In the genomic region with DNA sequence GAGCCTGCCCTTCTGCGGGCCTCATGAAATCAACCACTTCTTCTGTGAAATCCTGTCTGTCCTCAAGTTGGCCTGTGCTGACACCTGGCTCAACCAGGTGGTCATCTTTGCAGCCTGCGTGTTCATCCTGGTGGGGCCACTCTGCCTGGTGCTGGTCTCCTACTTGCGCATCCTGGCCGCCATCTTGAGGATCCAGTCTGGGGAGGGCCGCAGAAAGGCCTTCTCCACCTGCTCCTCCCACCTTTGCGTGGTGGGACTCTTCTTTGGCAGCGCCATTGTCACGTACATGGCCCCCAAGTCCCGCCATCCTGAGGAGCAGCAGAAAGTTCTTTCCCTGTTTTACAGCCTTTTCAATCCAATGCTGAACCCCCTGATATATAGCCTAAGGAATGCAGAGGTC, we compare ENCODE assay signal across 11 cellular contexts. TPM values are rescaled to one million over a fixed set of nuclear protein-coding genes. Genes with fewer than 3 reads are reported as not detected.
"Had no signal": no experiment of that assay in that cellular context is flagged by ENCODE, and none has a peak within 500 bp of the region (broad histone marks: within the 10 kb centered on the region; RNA-seq: fewer than 3 reads in every experiment).

No MANE protein-coding gene starts in this region.

RNA-seq across cellular contexts. Expression of a gene that starts 6.6 kb away (rescaled TPM):
- total RNA-seq: OCI-LY7, PC-3, PC-9, Peyer's patch, Right ventricle myocardium inferior, Right ventricle myocardium superior, RPMI7951, SJCRH30, SJSA1, SK-MEL-5 had no signal
- polyA plus RNA-seq: SK-N-SH had no signal

RNA-seq across cellular contexts. Expression of a gene that starts 20.2 kb away (rescaled TPM):
- total RNA-seq: OCI-LY7, PC-3, PC-9, Peyer's patch, Right ventricle myocardium inferior, Right ventricle myocardium superior, RPMI7951, SJCRH30, SJSA1, SK-MEL-5 had no signal
- polyA plus RNA-seq: SK-N-SH had no signal

RNA-seq across cellular contexts. Expression of a gene that starts 43.5 kb away (rescaled TPM):
- total RNA-seq: OCI-LY7, PC-3, PC-9, Peyer's patch, Right ventricle myocardium inferior, Right ventricle myocardium superior, RPMI7951, SJCRH30, SJSA1, SK-MEL-5 had no signal
- polyA plus RNA-seq: SK-N-SH had no signal

RNA-seq across cellular contexts. Expression of a gene that starts 53.7 kb away (rescaled TPM):
- total RNA-seq: OCI-LY7, SJCRH30, SJSA1, SK-MEL-5 had no signal
- polyA plus RNA-seq: SK-N-SH had no signal

RNA-seq across cellular contexts. Expression of a gene that starts 60.0 kb away (rescaled TPM):
- total RNA-seq: OCI-LY7, PC-3, PC-9, Peyer's patch, Right ventricle myocardium inferior, Right ventricle myocardium superior, RPMI7951, SJCRH30, SJSA1, SK-MEL-5 had no signal
- polyA plus RNA-seq: SK-N-SH had no signal
